Comparison of ENCODE assay signal across 10 cellular contexts in genomic region chr12:111570090-111570961, GRCh38. TPM values are rescaled to one million over a fixed set of nuclear protein-coding genes. Genes with fewer than 3 reads are reported as not detected.
DNase-seq lines count a peak whose midpoint lies in the region; ATAC-seq and TF ChIP-seq lines count a peak whose summit lies in the region.
"Had no signal": no experiment of that assay in that cellular context is flagged by ENCODE, and none has a peak within 500 bp of the region (broad histone marks: within the 10 kb centered on the region; RNA-seq: fewer than 3 reads in every experiment).

No MANE protein-coding gene starts in this region.

- H3K4me3 Mint-ChIP-seq in mesothelial cell of epicardium, result no peak overlapping the region

- no peaks in the 10 kb centered on the region for H3K36me3 ChIP-seq in uterus
- H3K36me3 ChIP-seq: upper lobe of left lung had no signal

- intact Hi-C loops in uterus (cut with DNase I; ENCODE audit: low total_unique reads), result no loop called here

- DNase-seq in AG20443 (ENCODE audit: low spot score) (peak; percentile 80), LHCN-M2 (ENCODE audit: low read depth) (peak; percentile 87), choroid plexus epithelial cell (ENCODE audit: low read depth) (peak; percentile 80), mesothelial cell of epicardium (ENCODE audit: low spot score in 2 of 2, unreplicated experiment in 2 of 2) (no peak), uterus (no peak), Kasumi-1 (lab: John Stamatoyannopoulos, UW) (no peak)
- DNase-seq in activated effector memory CD4-positive, alpha-beta T cell treated with Interleukin-2 at 50 U/mL for 16 hours, result no peak
- DNase-seq: NCI-H2171 treated with DMSO at 0.1 percent for 48 hours, upper lobe of left lung had no signal

- no peaks in the 10 kb centered on the region for H3K27me3 Mint-ChIP-seq in mesothelial cell of epicardium (ENCODE audit: low read depth)

- no peaks in the 10 kb centered on the region for H3K27me3 ChIP-seq in uterus
- H3K27me3 ChIP-seq: upper lobe of left lung had no signal

- no peaks in the 10 kb centered on the region for H3K9me3 Mint-ChIP-seq in mesothelial cell of epicardium

- TF ChIP-seq POLR2A in uterus (IDR thresholded peaks at IDR 0.05), result no peak

- H3K27ac Mint-ChIP-seq in mesothelial cell of epicardium, result peak overlapping the region; percentile 65

- no peaks in the 10 kb centered on the region for H3K9me3 ChIP-seq in uterus
- H3K9me3 ChIP-seq: upper lobe of left lung had no signal

- H3K4me3 ChIP-seq in choroid plexus epithelial cell (ENCODE audit: low read depth, low read length) (no peak overlapping the region), uterus (no peak overlapping the region)
- H3K4me3 ChIP-seq: upper lobe of left lung had no signal

- peaks cover 37% of the 10 kb centered on the region for H3K4me1 Mint-ChIP-seq in mesothelial cell of epicardium

- ATAC-seq in GM19463 (IDR thresholded peaks at IDR 0.05; ENCODE audit: unreplicated experiment), result no peak

- no peak overlapping the region for H3K27ac ChIP-seq in uterus

- TF ChIP-seq CTCF in choroid plexus epithelial cell (conservative IDR thresholded peaks at IDR 0.05; ENCODE audit: low read depth, low read length), result no peak
- no peak for TF ChIP-seq CTCF in mesothelial cell of epicardium (IDR thresholded peaks at IDR 0.05; ENCODE audit: unreplicated experiment)
- TF ChIP-seq CTCF in uterus (IDR thresholded peaks at IDR 0.05), result no peak

- H3K36me3 Mint-ChIP-seq in mesothelial cell of epicardium, result no peaks in the 10 kb centered on the region

- no peaks in the 10 kb centered on the region for H3K4me1 ChIP-seq in uterus

RNA-seq across cellular contexts. Expression of gene ATXN2, which starts 28.8 kb away (rescaled TPM):
- total RNA-seq in LHCN-M2 (2014; rRNA removed) (15.5 and 21.5 TPM in 2 replicates), mesothelial cell of epicardium (149 to 152 TPM (median 150 TPM) in 3 replicates), uterus (100 to 1,000 TPM in 1 of 4 donors, 10 to 100 TPM in 3; 37.1 to 112 (median 66.0) TPM)
- polyA plus RNA-seq in LHCN-M2 (2012), result 31.8 TPM

Comparison
In these comparisons a context has a peak if more than half of its experiments do, and no peak if none do; other contexts are left out.
1. DNase-seq: peak in AG20443 (single experiment), LHCN-M2 (single experiment) and choroid plexus epithelial cell (single experiment); none in mesothelial cell of epicardium (0 of 2), uterus (0 of 2), Kasumi-1 (0 of 2) and activated effector memory CD4-positive, alpha-beta T cell treated with Interleukin-2 at 50 U/mL for 16 hours (single experiment).